8 cellular contexts compared by ENCODE assay signal in genomic region chr20:25248501-25249172, GRCh38. TPM values are rescaled to one million over a fixed set of nuclear protein-coding genes. Genes with fewer than 3 reads are reported as not detected.
DNase-seq lines count a peak whose midpoint lies in the region; ATAC-seq, FAIRE-seq and TF ChIP-seq lines count a peak whose summit lies in the region.

No MANE protein-coding gene starts in this region.

- TF ChIP-seq EP300 in tibial nerve (IDR thresholded peaks at IDR 0.05): no peak

- H2BK15ac ChIP-seq in mesendoderm (replicated peaks; ENCODE audit: low read depth): no peak overlapping the region

- no peak overlapping the region for H2AK5ac ChIP-seq in mesendoderm (ENCODE audit: low read length)

- H3K4me3 ChIP-seq in mesendoderm (ENCODE audit: low read length) (peak overlapping the region; percentile 95), tibial nerve (peak overlapping the region; percentile 54 to 92 (median 90))

- H2BK120ac ChIP-seq in mesendoderm (ENCODE audit: low read depth, low read length): no peak overlapping the region

- H3K18ac ChIP-seq in mesendoderm (ENCODE audit: low read length): peak overlapping the region; percentile 33

- H3K23ac ChIP-seq in mesendoderm (ENCODE audit: low read length): peak overlapping the region; percentile 76

- no peak for TF ChIP-seq POLR2A in tibial nerve (IDR thresholded peaks at IDR 0.05)

- H3K27ac Mint-ChIP-seq in CD4-positive, alpha-beta T cell: peak overlapping the region; percentile 74

- H3K9ac ChIP-seq in mesendoderm (ENCODE audit: low read length): peak overlapping the region; percentile 95

- no peak for TF ChIP-seq CTCF in CD4-positive, alpha-beta T cell (IDR thresholded peaks at IDR 0.05)
- no peak for TF ChIP-seq CTCF in tibial nerve (IDR thresholded peaks at IDR 0.05)

- WGBS in mesendoderm (ENCODE audit: extremely low coverage, insufficient coverage, low lambda C conversion rate): no CpG with 5 or more reads among the region's 43 CpGs
- WGBS in tibial nerve, 2 donors: 1 to 4% methylated on average over 6 to 19 of the region's 43 CpGs

- H3K4ac ChIP-seq in mesendoderm (ENCODE audit: low read depth, low read length): peak overlapping the region; percentile 44

- peak overlapping the region; percentile 100 for H3K56ac ChIP-seq in mesendoderm (ENCODE audit: low read length)

- no peak overlapping the region for H4K8ac ChIP-seq in mesendoderm (ENCODE audit: low read depth, low read length)

- peaks cover 25% of the 10 kb centered on the region for H3K36me3 Mint-ChIP-seq in CD4-positive, alpha-beta T cell (ENCODE audit: low read depth)

- no peak overlapping the region for H2BK5ac ChIP-seq in mesendoderm (ENCODE audit: low read length)

- peak overlapping the region; percentile 55 for H3K4me2 ChIP-seq in mesendoderm (ENCODE audit: low read length)

- H3K27me3 ChIP-seq in CD4-positive, alpha-beta T cell (ENCODE audit: control insufficient read depth, insufficient read depth, low read length): no peaks in the 10 kb centered on the region
- H3K27me3 ChIP-seq in mesendoderm (ENCODE audit: insufficient read depth, low read length, poor library complexity) (no peaks in the 10 kb centered on the region), tibial nerve (no peaks in the 10 kb centered on the region)

- peaks cover 2% of the 10 kb centered on the region for H3K27me3 Mint-ChIP-seq in CD4-positive, alpha-beta T cell

- intact Hi-C loops in CD4-positive, alpha-beta T cell (cut with DNase I, micrococcal nuclease): loop anchor here (5.0 kb wide), 4 partner anchors 51 to 449 kb away; partner anchors contain the start of genes ZNF337 (in 2 of the 2), ACSS1 (in 1 of the 2), APMAP (in 1 of the 2) and ENTPD6 (in 1 of the 2)

- H3K4me1 Mint-ChIP-seq in CD4-positive, alpha-beta T cell (ENCODE audit: low read depth): peaks cover 56% of the 10 kb centered on the region

- POLR2A ChIA-PET in CD4-positive, alpha-beta T cell (lab: Charles Lee): interaction anchor here (1.2 to 3.2 kb wide), 8 partner anchors 9 to 191 kb away, joined by 3 to 28 read pairs (median 6); partner anchors contain the start of genes ABHD12, ACSS1, ENTPD6 and GINS1

- CTCF ChIA-PET in CD4-positive, alpha-beta T cell (lab: Charles Lee): interaction anchor here (2.2 kb wide), 1 partner anchor 53 kb away, joined by 8 read pairs; the partner anchor contains the start of gene ENTPD6

- H4K5ac ChIP-seq in mesendoderm (ENCODE audit: low read length): no peak overlapping the region

- H3K36me3 ChIP-seq in mesendoderm (ENCODE audit: control insufficient read depth, insufficient read depth, low read length) (no peaks in the 10 kb centered on the region), tibial nerve (no peaks in the 10 kb centered on the region)

- H3K79me2 ChIP-seq in mesendoderm (ENCODE audit: control insufficient read depth, insufficient read depth, low read length): peaks cover 24% of the 10 kb centered on the region

- peak; percentile 40 for FAIRE-seq in GM19239 (lab: Jason Lieb, UNC)

- H3K27ac ChIP-seq in CD4-positive, alpha-beta T cell (ENCODE audit: low read depth, low read length): no peak overlapping the region
- H3K27ac ChIP-seq in mesendoderm (ENCODE audit: low read depth, low read length) (peak overlapping the region; percentile 91), tibial nerve (peak overlapping the region; percentile 78 to 96 (median 84))

- no peak for DNase-seq in CD4-positive, alpha-beta T cell
- DNase-seq in GM19239 (ENCODE audit: insufficient read length, low spot score) (no peak), epidermal melanocyte (ENCODE audit: insufficient read length, low spot score) (peak; percentile 29), mesendoderm (peak; percentile 54), tibial nerve (ENCODE audit: low spot score in 2 of 2) (no peak), NCI-H1436 (lab: John Stamatoyannopoulos, UW) (no peak)

- peaks cover 2% of the 10 kb centered on the region for H3K4me1 ChIP-seq in mesendoderm (ENCODE audit: control insufficient read depth, low read depth, low read length)
- H3K4me1 ChIP-seq in tibial nerve: peaks cover 0 to 58% (median 25%) of the 10 kb centered on the region in 4 donors

- H3K9me3 ChIP-seq in CD4-positive, alpha-beta T cell (ENCODE audit: control insufficient read depth, low read length): peaks cover 2% of the 10 kb centered on the region
- no peaks in the 10 kb centered on the region for H3K9me3 ChIP-seq in tibial nerve

- H3K79me1 ChIP-seq in mesendoderm (ENCODE audit: low read length): peaks cover 21% of the 10 kb centered on the region

- H3K4me3 Mint-ChIP-seq in CD4-positive, alpha-beta T cell: peak overlapping the region; percentile 94

- ATAC-seq in CD4-positive, alpha-beta T cell (ENCODE audit: poor library complexity): peak; percentile 7
- ATAC-seq in HG03439 (IDR thresholded peaks at IDR 0.05; ENCODE audit: unreplicated experiment): peak; percentile 22
- ATAC-seq in SK-N-SH treated with all-trans-retinoic acid at 6 μM for 48 hours: peak; percentile 45

- peaks cover 1% of the 10 kb centered on the region for H3K9me3 Mint-ChIP-seq in CD4-positive, alpha-beta T cell

TF ChIP-seq in SK-N-SH treated with all-trans-retinoic acid at 6 μM for 48 hours, 23 proteins besides CTCF, POLR2A, EP300 and RAD21:
- TF ChIP-seq ARNTL (CRISPR knock-in tag; IDR thresholded peaks at IDR 0.05; ENCODE audit: borderline replicate concordance, low read depth) (no peak), ZC3H10 (CRISPR knock-in tag; IDR thresholded peaks at IDR 0.05) (no peak), CSRNP3 (CRISPR knock-in tag; IDR thresholded peaks at IDR 0.05) (no peak), ZFP3 (CRISPR knock-in tag; IDR thresholded peaks at IDR 0.05) (no peak), SNAI2 (CRISPR knock-in tag; IDR thresholded peaks at IDR 0.05) (no peak), PATZ1 (CRISPR knock-in tag; IDR thresholded peaks at IDR 0.05; ENCODE audit: borderline replicate concordance) (no peak), ZFP30 (CRISPR knock-in tag; IDR thresholded peaks at IDR 0.05) (no peak), ZNF70 (CRISPR knock-in tag; IDR thresholded peaks at IDR 0.05) (no peak), ZNF565 (CRISPR knock-in tag; conservative IDR thresholded peaks at IDR 0.05; ENCODE audit: low read depth) (no peak), ESRRG (CRISPR knock-in tag; IDR thresholded peaks at IDR 0.05) (no peak)
- TF ChIP-seq, protein P1, sequence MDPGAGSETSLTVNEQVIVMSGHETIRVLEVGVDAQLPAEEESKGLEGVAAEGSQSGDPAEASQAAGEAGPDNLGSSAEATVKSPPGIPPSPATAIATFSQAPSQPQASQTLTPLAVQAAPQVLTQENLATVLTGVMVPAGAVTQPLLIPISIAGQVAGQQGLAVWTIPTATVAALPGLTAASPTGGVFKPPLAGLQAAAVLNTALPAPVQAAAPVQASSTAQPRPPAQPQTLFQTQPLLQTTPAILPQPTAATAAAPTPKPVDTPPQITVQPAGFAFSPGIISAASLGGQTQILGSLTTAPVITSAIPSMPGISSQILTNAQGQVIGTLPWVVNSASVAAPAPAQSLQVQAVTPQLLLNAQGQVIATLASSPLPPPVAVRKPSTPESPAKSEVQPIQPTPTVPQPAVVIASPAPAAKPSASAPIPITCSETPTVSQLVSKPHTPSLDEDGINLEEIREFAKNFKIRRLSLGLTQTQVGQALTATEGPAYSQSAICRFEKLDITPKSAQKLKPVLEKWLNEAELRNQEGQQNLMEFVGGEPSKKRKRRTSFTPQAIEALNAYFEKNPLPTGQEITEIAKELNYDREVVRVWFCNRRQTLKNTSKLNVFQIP (CRISPR knock-in tag; IDR thresholded peaks at IDR 0.05; ENCODE audit: borderline replicate concordance, low read depth): no peak

RNA-seq across cellular contexts. Expression of gene PYGB, which starts 0.8 kb away (rescaled TPM):
- 10 to 100 TPM; 26.3 to 27.5 TPM for total RNA-seq in CD4-positive, alpha-beta T cell
- polyA plus RNA-seq in mesendoderm (2013, experiment 1 of 2): 24.7 TPM
- polyA plus RNA-seq in mesendoderm (2013, experiment 2 of 2): 24.4 TPM
- total RNA-seq in tibial nerve: 100 to 1,000 TPM in 1 of 4 donors, 10 to 100 TPM in 3; 71.6 to 119 (median 78.6) TPM

RNA-seq across cellular contexts. Expression of gene ENTPD6, which starts 53.1 kb away (rescaled TPM):
- total RNA-seq in CD4-positive, alpha-beta T cell: 10 to 100 TPM; 78.5 to 85.1 TPM
- polyA plus RNA-seq in mesendoderm (2013, experiment 1 of 2): 25.3 TPM
- 26.1 TPM for polyA plus RNA-seq in mesendoderm (2013, experiment 2 of 2)
- 100 to 1,000 TPM in 1 of 4 donors, 10 to 100 TPM in 3; 62.2 to 114 (median 67.0) TPM for total RNA-seq in tibial nerve

Comparison
In these comparisons a context has a peak if more than half of its experiments do, and no peak if none do; other contexts are left out.
1. DNase-seq: peak in epidermal melanocyte (single experiment) and mesendoderm (single experiment); none in CD4-positive, alpha-beta T cell (0 of 10), GM19239 (single experiment), tibial nerve (0 of 2) and NCI-H1436 (single experiment).
2. Peak in every context shown above with its lines, with median percentiles within 50 percentile points of each other: ATAC-seq.